ENCODE assay signal across 16 cellular contexts in the genomic region with DNA sequence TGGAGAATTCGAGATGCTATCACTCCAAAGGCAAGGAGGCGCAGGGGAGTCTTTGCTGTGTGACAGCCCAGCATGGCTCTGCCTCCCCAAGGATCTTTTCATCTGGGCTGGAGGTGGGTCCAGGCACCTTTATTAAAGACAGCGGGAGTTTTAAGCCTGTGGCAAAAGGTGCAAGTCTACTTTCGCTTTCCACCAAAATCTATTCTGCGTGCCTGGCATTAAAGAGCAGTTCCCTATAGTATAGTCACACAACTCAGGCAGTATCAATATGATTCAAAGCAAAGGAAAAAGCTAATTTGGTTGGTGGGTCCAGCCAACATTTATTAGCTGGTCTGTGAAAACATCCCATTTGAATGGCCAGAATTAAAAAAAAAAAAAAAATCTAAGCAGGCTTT.
DNase-seq lines count a peak whose midpoint lies in the region; ATAC-seq and TF ChIP-seq lines count a peak whose summit lies in the region.
"Had no signal": no experiment of that assay in that cellular context is flagged by ENCODE, and none has a peak within 500 bp of the region (broad histone marks: within the 10 kb centered on the region; RNA-seq: fewer than 3 reads in every experiment).

No MANE protein-coding gene starts in this region.

- peaks cover 45 to 56% of the 10 kb centered on the region in 2 donors for H3K36me3 Mint-ChIP-seq in stimulated activated naive B cell treated with anti-CD40 and anti-IgM and Interleukin-4, amounts not matched to agents 10 μg/mL and 1 μg/mL and 100 μg/mL, for 72 hours
- H3K36me3 Mint-ChIP-seq: natural killer cell had no signal

- H3K27me3 Mint-ChIP-seq in stimulated activated naive B cell treated with anti-CD40 and anti-IgM and Interleukin-4, amounts not matched to agents 10 μg/mL and 1 μg/mL and 100 μg/mL, for 72 hours, result no peaks in the 10 kb centered on the region

- in situ Hi-C loops in KBM-7 (cut with MboI; ENCODE audit: low pct_unique_long_range_greater_than_20kb, low sequenced_read_pairs), result no loop called here

- no peak for TF ChIP-seq CTCF in fibroblast of the aortic adventitia (IDR thresholded peaks at IDR 0.05; ENCODE audit: insufficient read depth, low read length)

- ATAC-seq in stimulated activated naive B cell treated with anti-CD40 and anti-IgM and Interleukin-4, amounts not matched to agents 10 μg/mL and 1 μg/mL and 100 μg/mL, for 72 hours (replicated peaks), result peak; percentile 89 to 90
- ATAC-seq: esophagus mucosa, left lobe of liver, natural killer cell, upper lobe of right lung had no signal

- DNase-seq in Daoy (ENCODE audit: low read depth) (peak; percentile 28), NCI-H1694 (lab: John Stamatoyannopoulos, UW) (peak; percentile 14), fibroblast of the aortic adventitia (ENCODE audit: low read depth) (no peak), DMS79 treated with DMSO at 0.1 percent for 48 hours (lab: John Stamatoyannopoulos, UW) (no peak), NCI-H2171 (lab: John Stamatoyannopoulos, UW) (no peak), KBM-7 (no peak), NCI-H446 (lab: John Stamatoyannopoulos, UW) (no peak)
- DNase-seq in stimulated activated naive B cell treated with anti-CD40 and anti-IgM and Interleukin-4, amounts not matched to agents 10 μg/mL and 1 μg/mL and 100 μg/mL, for 72 hours, result peak; percentile 34
- DNase-seq: activated CD4-positive, alpha-beta T cell treated with anti-CD3 and anti-CD28 coated beads, Interleukin-2, amount 50 U/mL, for 48 hours; H9; natural killer cell; NK-92 treated with Interleukin-12 subunit alpha and Interleukin-12 subunit beta, amount 100 ng/mL, for 24 hours; SIG-M5; upper lobe of right lung had no signal

- H3K4me3 ChIP-seq in fibroblast of the aortic adventitia (ENCODE audit: low read depth, low read length), result peak overlapping the region; percentile 11
- H3K4me3 ChIP-seq: upper lobe of right lung had no signal

- H3K4me1 Mint-ChIP-seq in stimulated activated naive B cell treated with anti-CD40 and anti-IgM and Interleukin-4, amounts not matched to agents 10 μg/mL and 1 μg/mL and 100 μg/mL, for 72 hours, result peaks cover 20 to 47% of the 10 kb centered on the region in 2 donors
- H3K4me1 Mint-ChIP-seq: natural killer cell had no signal

- peak overlapping the region; percentile 75 for H3K27ac Mint-ChIP-seq in stimulated activated naive B cell treated with anti-CD40 and anti-IgM and Interleukin-4, amounts not matched to agents 10 μg/mL and 1 μg/mL and 100 μg/mL, for 72 hours
- H3K27ac Mint-ChIP-seq: H9, natural killer cell had no signal

- no peaks in the 10 kb centered on the region for H3K9me3 Mint-ChIP-seq in stimulated activated naive B cell treated with anti-CD40 and anti-IgM and Interleukin-4, amounts not matched to agents 10 μg/mL and 1 μg/mL and 100 μg/mL, for 72 hours
- H3K9me3 Mint-ChIP-seq: H9, natural killer cell had no signal

- peak overlapping the region; percentile 46 to 69 for H3K4me3 Mint-ChIP-seq in stimulated activated naive B cell treated with anti-CD40 and anti-IgM and Interleukin-4, amounts not matched to agents 10 μg/mL and 1 μg/mL and 100 μg/mL, for 72 hours
- H3K4me3 Mint-ChIP-seq: H9, natural killer cell had no signal

Comparison
In these comparisons a context has a peak if more than half of its experiments do, and no peak if none do; other contexts are left out.
1. DNase-seq: peak in Daoy (single experiment), NCI-H1694 (single experiment) and stimulated activated naive B cell treated with anti-CD40 and anti-IgM and Interleukin-4, amounts not matched to agents 10 μg/mL and 1 μg/mL and 100 μg/mL, for 72 hours (single experiment); none in fibroblast of the aortic adventitia (single experiment), DMS79 treated with DMSO at 0.1 percent for 48 hours (single experiment), NCI-H2171 (single experiment), KBM-7 (single experiment) and NCI-H446 (0 of 2).